2 cellular contexts compared by ENCODE assay signal in genomic region chr17:77926144-77926543, GRCh38.
TF ChIP-seq lines count a peak whose summit lies in the region.

No MANE protein-coding gene starts in this region.

TF ChIP-seq in HEK293, 187 proteins besides CTCF, POLR2A, EP300 and RAD21:
- TF ChIP-seq ZNF10 (tag by site-specific recombination; IDR thresholded peaks at IDR 0.05) (no peak), REST (tag by site-specific recombination; IDR thresholded peaks at IDR 0.05) (peak; percentile 82)
TF ChIP-seq in HEK293: peak in this region for 1.

TF ChIP-seq in H1, 55 proteins besides CTCF, POLR2A, EP300 and RAD21:
- TF ChIP-seq BACH1 (IDR thresholded peaks at IDR 0.05; ENCODE audit: low read length) (no peak), TAF7 (optimal IDR thresholded peaks at IDR 0.05; ENCODE audit: borderline replicate concordance, low read depth, low read length) (no peak), CBX5 (IDR thresholded peaks at IDR 0.05; ENCODE audit: low read depth, low read length) (no peak)
TF ChIP-seq in H1: peak in this region for 0.
